Comparison of ENCODE assay signal across 7 cellular contexts in the genomic region with DNA sequence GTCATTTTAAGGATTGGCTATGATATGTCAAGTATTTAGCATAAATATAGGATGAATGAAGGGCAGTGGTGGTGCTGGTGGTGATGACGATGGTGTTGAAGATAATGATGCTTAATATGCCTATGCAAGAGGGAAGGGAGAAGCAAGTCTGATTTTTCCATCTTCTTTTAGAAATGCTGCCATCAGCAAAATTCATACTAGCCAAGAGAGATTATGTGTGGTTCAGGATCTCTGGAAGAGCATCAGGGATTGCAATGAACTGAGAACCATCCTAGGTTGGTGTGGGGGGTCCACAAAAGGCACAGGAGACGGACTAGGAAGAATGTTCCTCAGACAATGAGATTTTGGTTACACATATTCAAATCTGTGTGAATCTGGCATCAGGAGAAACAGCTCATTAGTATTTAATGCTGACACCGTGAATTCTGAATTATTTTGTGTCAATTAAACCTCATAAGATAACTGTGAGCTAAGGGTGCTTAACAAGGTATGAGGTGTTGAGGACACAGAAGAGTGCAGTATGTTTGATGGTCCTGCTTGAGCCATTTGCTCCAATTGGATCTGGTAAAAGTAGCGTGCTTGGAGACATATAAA.
"Had no signal": no experiment of that assay in that cellular context is flagged by ENCODE, and none has a peak within 500 bp of the region (broad histone marks: within the 10 kb centered on the region; RNA-seq: fewer than 3 reads in every experiment).

No MANE protein-coding gene starts in this region.

- ATAC-seq: GM23338, HCT116 had no signal

- DNase-seq: H7, HFFc6, KG1 had no signal

- H3K4me1 ChIP-seq: HAP-1 had no signal

- H3K4me3 ChIP-seq: GM23338, HAP-1 had no signal

- H3K36me3 ChIP-seq: HAP-1 had no signal

- H3K9me3 ChIP-seq: HAP-1 had no signal

- H2AFZ ChIP-seq: GM23338 had no signal

- H3K27ac ChIP-seq: HL-60 had no signal

- H3K4me2 ChIP-seq: GM23338 had no signal
